2 cellular contexts compared by ENCODE assay signal in the genomic region with DNA sequence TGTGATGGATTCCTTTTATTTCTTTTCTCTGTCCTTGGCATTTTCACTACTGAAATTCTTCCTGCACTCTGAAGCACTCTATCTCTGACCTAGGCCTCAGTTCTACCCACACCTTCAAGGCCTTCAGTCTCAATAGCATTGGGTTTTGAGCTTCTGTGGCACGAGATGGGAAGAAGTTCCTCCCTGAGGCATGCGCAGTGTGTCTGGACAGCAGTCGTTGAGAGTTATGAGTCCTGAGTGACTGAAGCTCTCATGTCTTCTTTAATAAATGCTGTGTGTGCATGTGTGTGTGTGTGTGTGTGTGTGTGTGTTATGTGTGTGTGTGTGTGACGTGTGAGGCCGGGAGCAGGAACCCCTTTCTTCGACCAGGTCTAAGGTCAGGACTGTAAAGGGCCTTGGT.
TF ChIP-seq lines count a peak whose summit lies in the region.

No MANE protein-coding gene starts in this region.

TF ChIP-seq in WTC11, 78 proteins besides CTCF, POLR2A, EP300 and RAD21 (continued from another document):
- TF ChIP-seq, protein P1, sequence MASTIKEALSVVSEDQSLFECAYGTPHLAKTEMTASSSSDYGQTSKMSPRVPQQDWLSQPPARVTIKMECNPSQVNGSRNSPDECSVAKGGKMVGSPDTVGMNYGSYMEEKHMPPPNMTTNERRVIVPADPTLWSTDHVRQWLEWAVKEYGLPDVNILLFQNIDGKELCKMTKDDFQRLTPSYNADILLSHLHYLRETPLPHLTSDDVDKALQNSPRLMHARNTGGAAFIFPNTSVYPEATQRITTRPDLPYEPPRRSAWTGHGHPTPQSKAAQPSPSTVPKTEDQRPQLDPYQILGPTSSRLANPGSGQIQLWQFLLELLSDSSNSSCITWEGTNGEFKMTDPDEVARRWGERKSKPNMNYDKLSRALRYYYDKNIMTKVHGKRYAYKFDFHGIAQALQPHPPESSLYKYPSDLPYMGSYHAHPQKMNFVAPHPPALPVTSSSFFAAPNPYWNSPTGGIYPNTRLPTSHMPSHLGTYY (CRISPR knock-in tag; IDR thresholded peaks at IDR 0.05) = no peak
- no peak for TF ChIP-seq GABPB1 (CRISPR knock-in tag; IDR thresholded peaks at IDR 0.05)
- TF ChIP-seq, protein P2, sequence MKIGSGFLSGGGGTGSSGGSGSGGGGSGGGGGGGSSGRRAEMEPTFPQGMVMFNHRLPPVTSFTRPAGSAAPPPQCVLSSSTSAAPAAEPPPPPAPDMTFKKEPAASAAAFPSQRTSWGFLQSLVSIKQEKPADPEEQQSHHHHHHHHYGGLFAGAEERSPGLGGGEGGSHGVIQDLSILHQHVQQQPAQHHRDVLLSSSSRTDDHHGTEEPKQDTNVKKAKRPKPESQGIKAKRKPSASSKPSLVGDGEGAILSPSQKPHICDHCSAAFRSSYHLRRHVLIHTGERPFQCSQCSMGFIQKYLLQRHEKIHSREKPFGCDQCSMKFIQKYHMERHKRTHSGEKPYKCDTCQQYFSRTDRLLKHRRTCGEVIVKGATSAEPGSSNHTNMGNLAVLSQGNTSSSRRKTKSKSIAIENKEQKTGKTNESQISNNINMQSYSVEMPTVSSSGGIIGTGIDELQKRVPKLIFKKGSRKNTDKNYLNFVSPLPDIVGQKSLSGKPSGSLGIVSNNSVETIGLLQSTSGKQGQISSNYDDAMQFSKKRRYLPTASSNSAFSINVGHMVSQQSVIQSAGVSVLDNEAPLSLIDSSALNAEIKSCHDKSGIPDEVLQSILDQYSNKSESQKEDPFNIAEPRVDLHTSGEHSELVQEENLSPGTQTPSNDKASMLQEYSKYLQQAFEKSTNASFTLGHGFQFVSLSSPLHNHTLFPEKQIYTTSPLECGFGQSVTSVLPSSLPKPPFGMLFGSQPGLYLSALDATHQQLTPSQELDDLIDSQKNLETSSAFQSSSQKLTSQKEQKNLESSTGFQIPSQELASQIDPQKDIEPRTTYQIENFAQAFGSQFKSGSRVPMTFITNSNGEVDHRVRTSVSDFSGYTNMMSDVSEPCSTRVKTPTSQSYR (CRISPR knock-in tag; IDR thresholded peaks at IDR 0.05) = no peak
- TF ChIP-seq ZNF121 (CRISPR knock-in tag; IDR thresholded peaks at IDR 0.05) = no peak
- TF ChIP-seq CBFB (CRISPR knock-in tag; IDR thresholded peaks at IDR 0.05; ENCODE audit: low read depth) = no peak
- no peak for TF ChIP-seq NFATC4 (CRISPR knock-in tag; IDR thresholded peaks at IDR 0.05)
- no peak for TF ChIP-seq CREM (CRISPR knock-in tag; IDR thresholded peaks at IDR 0.05)
- TF ChIP-seq, protein P3, sequence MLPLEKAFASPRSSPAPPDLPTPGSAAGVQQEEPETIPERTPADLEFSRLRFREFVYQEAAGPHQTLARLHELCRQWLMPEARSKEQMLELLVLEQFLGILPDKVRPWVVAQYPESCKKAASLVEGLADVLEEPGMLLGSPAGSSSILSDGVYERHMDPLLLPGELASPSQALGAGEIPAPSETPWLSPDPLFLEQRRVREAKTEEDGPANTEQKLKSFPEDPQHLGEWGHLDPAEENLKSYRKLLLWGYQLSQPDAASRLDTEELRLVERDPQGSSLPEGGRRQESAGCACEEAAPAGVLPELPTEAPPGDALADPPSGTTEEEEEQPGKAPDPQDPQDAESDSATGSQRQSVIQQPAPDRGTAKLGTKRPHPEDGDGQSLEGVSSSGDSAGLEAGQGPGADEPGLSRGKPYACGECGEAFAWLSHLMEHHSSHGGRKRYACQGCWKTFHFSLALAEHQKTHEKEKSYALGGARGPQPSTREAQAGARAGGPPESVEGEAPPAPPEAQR (CRISPR knock-in tag; IDR thresholded peaks at IDR 0.05) = no peak
- no peak for TF ChIP-seq NR1H2 (CRISPR knock-in tag; IDR thresholded peaks at IDR 0.05)
- TF ChIP-seq, protein P4, sequence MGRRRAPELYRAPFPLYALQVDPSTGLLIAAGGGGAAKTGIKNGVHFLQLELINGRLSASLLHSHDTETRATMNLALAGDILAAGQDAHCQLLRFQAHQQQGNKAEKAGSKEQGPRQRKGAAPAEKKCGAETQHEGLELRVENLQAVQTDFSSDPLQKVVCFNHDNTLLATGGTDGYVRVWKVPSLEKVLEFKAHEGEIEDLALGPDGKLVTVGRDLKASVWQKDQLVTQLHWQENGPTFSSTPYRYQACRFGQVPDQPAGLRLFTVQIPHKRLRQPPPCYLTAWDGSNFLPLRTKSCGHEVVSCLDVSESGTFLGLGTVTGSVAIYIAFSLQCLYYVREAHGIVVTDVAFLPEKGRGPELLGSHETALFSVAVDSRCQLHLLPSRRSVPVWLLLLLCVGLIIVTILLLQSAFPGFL (CRISPR knock-in tag; IDR thresholded peaks at IDR 0.05; ENCODE audit: borderline replicate concordance) = no peak
- no peak for TF ChIP-seq TEAD4 (CRISPR knock-in tag; IDR thresholded peaks at IDR 0.05)
- no peak for TF ChIP-seq NR2C2 (CRISPR knock-in tag; IDR thresholded peaks at IDR 0.05)
- TF ChIP-seq ELF4 (CRISPR knock-in tag; IDR thresholded peaks at IDR 0.05; ENCODE audit: low read depth) = no peak

TF ChIP-seq in H1, 55 proteins besides CTCF, POLR2A, EP300 and RAD21 (continued from another document):
- TF ChIP-seq GABPA (IDR thresholded peaks at IDR 0.05; ENCODE audit: borderline replicate concordance, insufficient read depth, low read length) (no peak), SP2 (IDR thresholded peaks at IDR 0.05; ENCODE audit: low read length) (no peak), HDAC6 (IDR thresholded peaks at IDR 0.05; ENCODE audit: low read depth, low read length) (no peak)
